ENCODE assay signal across 32 cellular contexts in genomic region chr3:65664436-65664835, GRCh38.
"Had no signal": no experiment of that assay in that cellular context is flagged by ENCODE, and none has a peak within 500 bp of the region (broad histone marks: within the 10 kb centered on the region; RNA-seq: fewer than 3 reads in every experiment).

No MANE protein-coding gene starts in this region.

- ATAC-seq: activated CD4-positive, CD25-positive, alpha-beta regulatory T cell treated with anti-CD3 and anti-CD28 coated beads, Interleukin-2, amount 50 U/mL, for 24 hours; activated CD8-positive, alpha-beta memory T cell treated with anti-CD3 and anti-CD28 coated beads, Interleukin-2, amount 10 ng/mL, durations not matched to agents 7 days and 5 days; activated CD8-positive, alpha-beta T cell treated with anti-CD3 and anti-CD28 coated beads, Interleukin-2, amount 10 ng/mL, durations not matched to agents 7 days and 5 days; activated naive CD8-positive, alpha-beta T cell treated with anti-CD3 and anti-CD28 coated beads, Interleukin-2, amount 50 U/mL, for 24 hours; body of pancreas; effector memory CD8-positive, alpha-beta T cell; gastrocnemius medialis; heart left ventricle; T-helper 17 cell had no signal

- DNase-seq: activated B cell treated with CpG ODN at 0.5 μM for 24 hours; activated CD4-positive, alpha-beta memory T cell treated with anti-CD3 and anti-CD28 coated beads for 36 hours; activated CD4-positive, alpha-beta T cell treated with anti-CD3 and anti-CD28 coated beads, Interleukin-2, amount 10 ng/mL, durations not matched to agents 24 days and 14 days; activated CD8-positive, alpha-beta memory T cell treated with anti-CD3 and anti-CD28 coated beads, Interleukin-2, amount 10 ng/mL, durations not matched to agents 7 days and 5 days; activated CD8-positive, alpha-beta memory T cell treated with anti-CD3 and anti-CD28 coated beads, Interleukin-2, amount 50 U/mL, for 4 hours; activated CD8-positive, alpha-beta T cell treated with anti-CD3 and anti-CD28 coated beads, Interleukin-2, amount 10 ng/mL, durations not matched to agents 7 days and 5 days; activated effector memory CD4-positive, alpha-beta T cell treated with anti-CD3 and anti-CD28 coated beads, Interleukin-2, amount 50 U/mL, for 16 hours; activated naive CD4-positive, alpha-beta T cell treated with anti-CD3 and anti-CD28 coated beads for 36 hours; activated naive CD8-positive, alpha-beta T cell treated with anti-CD3 and anti-CD28 coated beads for 36 hours; activated naive CD8-positive, alpha-beta T cell treated with anti-CD3 and anti-CD28 coated beads, Interleukin-2, amount 50 U/mL, for 24 hours; activated T-cell treated with anti-CD3 and anti-CD28 coated beads, Interleukin-2, amount 50 U/mL, for 1 hour; activated T-cell treated with anti-CD3 and anti-CD28 coated beads, Interleukin-2, amount 50 U/mL, for 48 hours; adrenal gland; amygdala; aorta; body of pancreas; caudate nucleus; cortex of kidney; dermis blood vessel endothelial cell; effector CD4-positive, alpha-beta T cell; effector memory CD8-positive, alpha-beta T cell; erythroblast; foreskin keratinocyte; gastrocnemius medialis; glutamatergic neuron; heart left ventricle; T-helper 1 cell; T-helper 17 cell; T1000; WERI-Rb-1 had no signal

- H3K4me3 ChIP-seq: adrenal gland, body of pancreas, esophagus muscularis mucosa, gastrocnemius medialis, heart left ventricle had no signal
